In genomic region chr19:4803736-4804695, GRCh38 we compare ENCODE assay signal across 8 cellular contexts. TPM values are rescaled to one million over a fixed set of nuclear protein-coding genes. Genes with fewer than 3 reads are reported as not detected.
DNase-seq lines count a peak whose midpoint lies in the region; ATAC-seq and TF ChIP-seq lines count a peak whose summit lies in the region.

No MANE protein-coding gene starts in this region.

- H3K4me1 ChIP-seq in breast epithelium, result peaks cover 0 to 13% of the 10 kb centered on the region in 2 donors

- peak; percentile 99 for TF ChIP-seq CTCF in WERI-Rb-1 (IDR thresholded peaks at IDR 0.05; ENCODE audit: low read depth, low read length)
- TF ChIP-seq CTCF in breast epithelium (IDR thresholded peaks at IDR 0.05), result peak in 2 of 3 donors; percentile 53 to 80

- intact Hi-C loops in breast epithelium (cut with DNase I; ENCODE audit: low total_unique reads), result no loop called here

- H3K9me3 ChIP-seq in WERI-Rb-1 (ENCODE audit: severe bottlenecking), result no peaks in the 10 kb centered on the region
- no peaks in the 10 kb centered on the region for H3K9me3 ChIP-seq in breast epithelium

- no peak overlapping the region for H3K27ac ChIP-seq in WERI-Rb-1
- H3K27ac ChIP-seq in breast epithelium, result no peak overlapping the region

- no peak for ATAC-seq in GM18858 (IDR thresholded peaks at IDR 0.05; ENCODE audit: unreplicated experiment)

- H3K4me3 ChIP-seq in WERI-Rb-1 (ENCODE audit: low read depth, low read length), result no peak overlapping the region
- H3K4me3 ChIP-seq in breast epithelium, result peak overlapping the region in 1 of 3 donors; percentile 20

- peak; percentile 55 for DNase-seq in DMS53 (lab: John Stamatoyannopoulos, UW)
- DNase-seq in DMS53 treated with DMSO at 0.1 percent for 48 hours (lab: John Stamatoyannopoulos, UW; ENCODE audit: unreplicated experiment), result no peak
- DNase-seq in NCI-H1105 (lab: John Stamatoyannopoulos, UW), result peak; percentile 42
- peak; percentile 82 for DNase-seq in WERI-Rb-1
- no peak for DNase-seq in breast epithelium (ENCODE audit: low spot score in 2 of 2)
- peak; percentile 85 for DNase-seq in left kidney (ENCODE audit: low read depth, low spot score)
- DNase-seq in stimulated activated CD8-positive, alpha-beta memory T cell treated with anti-CD3 and anti-CD28 coated beads, Interleukin-15, amount 100 ng/mL, for 48 hours (ENCODE audit: low read depth in 2 of 2), result peak; percentile 47 to 48

- no peak for TF ChIP-seq POLR2A in breast epithelium (IDR thresholded peaks at IDR 0.05)

- H3K27me3 ChIP-seq in WERI-Rb-1 (ENCODE audit: insufficient read depth, low read depth, severe bottlenecking) (no peaks in the 10 kb centered on the region), breast epithelium (no peaks in the 10 kb centered on the region)

- H3K36me3 ChIP-seq in WERI-Rb-1 (peaks cover 1% of the 10 kb centered on the region; the same call in 1 of the 2 replicates), breast epithelium (no peaks in the 10 kb centered on the region)

RNA-seq across cellular contexts. Expression of gene FEM1A, which starts 12.5 kb away (rescaled TPM):
- total RNA-seq in breast epithelium, result 10 to 100 TPM; 10.4 to 17.6 (median 12.5) TPM

RNA-seq across cellular contexts. Expression of gene TICAM1, which starts 27.5 kb away (rescaled TPM):
- total RNA-seq in breast epithelium, result 1 to 10 TPM; 3.5 to 5.2 (median 4.7) TPM

Comparison
In these comparisons a context has a peak if more than half of its experiments do, and no peak if none do; other contexts are left out.
1. DNase-seq: peak in DMS53 (single experiment), NCI-H1105 (single experiment), WERI-Rb-1 (single experiment), left kidney (single experiment) and stimulated activated CD8-positive, alpha-beta memory T cell treated with anti-CD3 and anti-CD28 coated beads, Interleukin-15, amount 100 ng/mL, for 48 hours (2 of 2); none in DMS53 treated with DMSO at 0.1 percent for 48 hours (single experiment) and breast epithelium (0 of 2).